In the genomic region with DNA sequence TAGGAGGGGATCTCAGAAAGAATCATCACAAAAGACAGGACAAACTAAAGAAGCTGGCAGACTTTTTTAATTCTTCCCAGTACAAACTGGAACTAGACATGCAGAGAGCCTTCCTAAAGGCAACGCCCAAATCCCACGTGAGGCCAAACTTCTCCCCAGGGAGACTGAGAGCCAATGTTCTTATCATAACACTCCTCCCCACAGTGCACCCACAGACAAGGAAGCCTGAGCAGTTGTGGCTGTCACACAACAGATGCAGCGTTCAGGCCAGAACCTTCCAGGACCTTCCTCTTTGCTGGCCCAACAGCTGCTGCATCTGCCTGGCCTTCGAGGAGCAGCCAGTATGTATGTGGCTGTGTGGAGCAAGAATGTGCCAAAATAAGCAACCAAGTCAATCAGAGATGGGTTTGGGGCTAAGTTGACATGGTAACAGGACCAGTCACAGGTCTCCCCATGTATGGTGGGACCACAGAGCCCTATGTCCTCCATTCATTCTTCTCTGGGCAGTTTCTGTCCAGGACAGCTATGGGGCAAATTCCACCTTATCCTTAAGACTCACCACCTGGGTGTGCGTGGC, we compare ENCODE assay signal across 8 cellular contexts.
DNase-seq lines count a peak whose midpoint lies in the region; ATAC-seq and TF ChIP-seq lines count a peak whose summit lies in the region.

No MANE protein-coding gene starts in this region.

- TF ChIP-seq CTCF in GM12865 (IDR thresholded peaks at IDR 0.05; ENCODE audit: insufficient read depth, low read depth, low read length, missing control alignments) = no peak

- ATAC-seq in HG02981 (IDR thresholded peaks at IDR 0.05; ENCODE audit: unreplicated experiment) (no peak), GM18520 (IDR thresholded peaks at IDR 0.05; ENCODE audit: unreplicated experiment) (no peak)

- peak; percentile 52 for DNase-seq in GM12865 (ENCODE audit: low read depth)
- peak; percentile 73 for DNase-seq in NAMALWA (ENCODE audit: low spot score)
- no peak for DNase-seq in epithelial cell of prostate (ENCODE audit: low read depth, low spot score)
- peak; percentile 39 for DNase-seq in pons (ENCODE audit: low spot score)
- no peak for DNase-seq in DMS79 treated with DMSO at 0.1 percent for 48 hours (lab: John Stamatoyannopoulos, UW)
- no peak for DNase-seq in HCEC 1CT

- peak overlapping the region; percentile 69 for H3K27ac ChIP-seq in epithelial cell of prostate

- no peak overlapping the region for H3K4me3 ChIP-seq in GM12865 (ENCODE audit: low read depth, low read length)

Comparison
In these comparisons a context has a peak if more than half of its experiments do, and no peak if none do; other contexts are left out.
1. DNase-seq: peak in GM12865 (single experiment), NAMALWA (single experiment) and pons (single experiment); none in epithelial cell of prostate (single experiment), DMS79 treated with DMSO at 0.1 percent for 48 hours (single experiment) and HCEC 1CT (single experiment).